9 cellular contexts compared by ENCODE assay signal in the genomic region with DNA sequence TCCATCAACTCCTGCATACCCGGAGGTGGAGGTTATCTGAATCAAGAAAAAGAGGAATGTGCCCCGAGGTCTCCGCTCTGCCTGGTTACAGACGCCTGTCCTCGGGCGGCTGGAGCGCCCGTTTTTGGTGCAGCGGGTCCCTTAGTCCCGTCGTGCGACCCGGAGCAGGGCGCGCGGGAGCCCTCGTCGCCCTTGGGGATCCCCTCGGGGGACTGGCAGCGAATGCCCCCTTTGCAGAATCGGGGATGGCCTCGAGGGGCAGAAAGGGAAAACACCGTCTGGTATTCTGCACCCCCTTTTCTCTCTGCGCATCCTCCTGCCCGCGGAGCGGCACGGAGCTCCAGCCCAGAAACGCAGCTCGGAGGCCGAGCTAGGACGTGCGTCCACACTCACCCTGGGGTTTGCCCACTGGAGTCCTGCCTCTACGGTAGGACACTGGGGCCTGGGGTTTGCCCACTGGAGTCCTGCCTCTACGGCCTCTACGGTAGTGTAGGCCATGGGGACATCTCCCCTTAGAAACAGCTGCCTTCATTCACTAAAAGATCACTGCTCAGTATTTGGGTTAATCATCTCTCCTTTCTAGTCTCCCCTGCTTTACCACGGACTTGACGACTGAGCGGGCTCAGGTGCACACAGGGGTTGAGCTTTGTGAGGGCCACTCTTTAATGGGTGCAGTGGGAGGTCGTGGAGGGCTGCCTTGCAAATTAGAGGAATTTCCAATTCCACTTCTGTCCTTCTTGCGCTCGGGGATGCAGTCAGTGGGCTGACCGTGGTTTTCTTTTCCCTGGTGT. TPM values are rescaled to one million over a fixed set of nuclear protein-coding genes. Genes with fewer than 3 reads are reported as not detected.
DNase-seq lines count a peak whose midpoint lies in the region; ATAC-seq, FAIRE-seq and TF ChIP-seq lines count a peak whose summit lies in the region.
"Had no signal": no experiment of that assay in that cellular context is flagged by ENCODE, and none has a peak within 500 bp of the region (broad histone marks: within the 10 kb centered on the region; RNA-seq: fewer than 3 reads in every experiment).

No MANE protein-coding gene starts in this region.

- H3K9ac ChIP-seq in iPS-20b (ENCODE audit: low read depth, low read length): peak overlapping the region; percentile 98

- H4K20me1 ChIP-seq in GM23338 (replicated peaks; ENCODE audit: insufficient read depth): peaks cover 50% of the 10 kb centered on the region

- H3K4me2 ChIP-seq in GM23338: peak overlapping the region; percentile 89

- 1 to 7% (median 2%) methylated on average over 36 to 42 of the region's 43 CpGs for WGBS in small intestine, 3 donors

- H3K27ac ChIP-seq in GM23338 (ENCODE audit: low read depth) (no peak overlapping the region), iPS-20b (ENCODE audit: low read length) (no peak overlapping the region), small intestine (ENCODE audit: low read depth in 1 of 2, low read length in 1 of 2) (peak overlapping the region in 1 of 2 donors; percentile 3)

- DNase-seq in GM23338 (ENCODE audit: low spot score): peak; percentile 71
- peak; percentile 45 for DNase-seq in astrocyte of the hippocampus (ENCODE audit: low read depth, low spot score)
- no peak for DNase-seq in small intestine
- DNase-seq in T-cell: no peak
- DNase-seq in HUDEP-2 (lab: John Stamatoyannopoulos, UW; ENCODE audit: unreplicated experiment in 76 of 76): no peak

- H3K4me3 ChIP-seq in GM23338 (peak overlapping the region; percentile 97), iPS-20b (ENCODE audit: low read length) (peak overlapping the region; percentile 95), small intestine (ENCODE audit: low read depth in 1 of 2, low read length in 2 of 2) (peak overlapping the region; percentile 55 to 78)

- peaks cover 38% of the 10 kb centered on the region for H3K4me1 ChIP-seq in GM23338 (ENCODE audit: insufficient read depth)
- peaks cover 22% of the 10 kb centered on the region for H3K4me1 ChIP-seq in iPS-20b (ENCODE audit: insufficient read depth, low read length)
- H3K4me1 ChIP-seq in small intestine (ENCODE audit: control insufficient read depth in 2 of 2, insufficient read depth in 1 of 2, low read depth in 1 of 2, low read length in 1 of 2): no peaks in the 10 kb centered on the region

- no peak overlapping the region for H2AFZ ChIP-seq in GM23338

- no peak for FAIRE-seq in small intestine (lab: Jason Lieb, UNC)

- TF ChIP-seq CTCF in GM23338 (conservative IDR thresholded peaks at IDR 0.05; ENCODE audit: low read depth in 2 of 2): no peak

- H3K79me2 ChIP-seq in GM23338 (replicated peaks; ENCODE audit: insufficient read depth): peaks cover 74% of the 10 kb centered on the region

- no peaks in the 10 kb centered on the region; the same call in 1 of the 2 replicates for H3K36me3 ChIP-seq in GM23338 (ENCODE audit: insufficient read depth)
- peaks cover 19% of the 10 kb centered on the region for H3K36me3 ChIP-seq in iPS-20b (ENCODE audit: insufficient read depth, low read depth, low read length)
- no peaks in the 10 kb centered on the region for H3K36me3 ChIP-seq in small intestine (ENCODE audit: control insufficient read depth in 2 of 2, insufficient read depth in 2 of 2, low read length in 2 of 2)

- H3K27me3 ChIP-seq in GM23338 (ENCODE audit: insufficient read depth) (peaks cover 25% of the 10 kb centered on the region), iPS-20b (ENCODE audit: insufficient read depth, low read length) (peaks cover 20% of the 10 kb centered on the region), small intestine (ENCODE audit: control insufficient read depth in 2 of 2, insufficient read depth in 2 of 2, low read length in 2 of 2) (no peaks in the 10 kb centered on the region)

- H3K4me3 Mint-ChIP-seq in GM23338: peak overlapping the region; percentile 99
- peak overlapping the region in 1 of 3 donors; percentile 39 for H3K4me3 Mint-ChIP-seq in T-cell

- ATAC-seq in GM23338: peak; percentile 3
- ATAC-seq in GM21528 (IDR thresholded peaks at IDR 0.05; ENCODE audit: low FRiP score, unreplicated experiment): no peak
- ATAC-seq in T-cell (replicated peaks in 1 of 4): no peak
- ATAC-seq in HG02884 (IDR thresholded peaks at IDR 0.05; ENCODE audit: unreplicated experiment): no peak

- H3K27ac Mint-ChIP-seq in GM23338: peak overlapping the region; percentile 31; the same call in 1 of the 2 replicates
- no peak overlapping the region for H3K27ac Mint-ChIP-seq in T-cell

- peaks cover 6% of the 10 kb centered on the region; the same call in 1 of the 3 replicates for H3K9me3 Mint-ChIP-seq in GM23338
- H3K9me3 Mint-ChIP-seq in T-cell: peaks cover 0 to 2% (median 0%) of the 10 kb centered on the region in 3 donors

- H3K27me3 Mint-ChIP-seq in GM23338 (ENCODE audit: insufficient read depth, low read depth, poor library complexity): peaks cover 39% of the 10 kb centered on the region
- H3K27me3 Mint-ChIP-seq in T-cell: peaks cover 47 to 54% of the 10 kb centered on the region in 2 donors

- peaks cover 10% of the 10 kb centered on the region; the same call in 1 of the 2 replicates for H3F3A ChIP-seq in GM23338 (replicated peaks; ENCODE audit: low read depth)

- CTCF ChIA-PET in T-cell (lab: Charles Lee): no interaction called here

- no peaks in the 10 kb centered on the region for H3K9me2 ChIP-seq in GM23338 (ENCODE audit: insufficient read depth)

- H3K4me1 Mint-ChIP-seq in GM23338: peaks cover 44% of the 10 kb centered on the region
- peaks cover 4 to 13% (median 9%) of the 10 kb centered on the region in 3 donors for H3K4me1 Mint-ChIP-seq in T-cell

- H3K36me3 Mint-ChIP-seq in GM23338 (ENCODE audit: low read depth) (peaks cover 40% of the 10 kb centered on the region), T-cell (no peaks in the 10 kb centered on the region)

- POLR2A ChIA-PET in T-cell (lab: Charles Lee): no interaction called here

- H3K9me3 ChIP-seq in iPS-20b (ENCODE audit: insufficient read depth, low read depth, low read length) (no peaks in the 10 kb centered on the region), small intestine (ENCODE audit: control insufficient read depth, low read depth) (no peaks in the 10 kb centered on the region)

TF ChIP-seq in GM23338, 12 proteins besides CTCF, POLR2A, EP300 and RAD21 (continues in another document):
- TF ChIP-seq ZNF331 (CRISPR knock-in tag; IDR thresholded peaks at IDR 0.05; ENCODE audit: low read depth) (no peak), POLR2AphosphoS5 (IDR thresholded peaks at IDR 0.05; ENCODE audit: low read depth) (no peak), STAT1 (IDR thresholded peaks at IDR 0.05; ENCODE audit: unreplicated experiment) (no peak)
- TF ChIP-seq, protein P1, sequence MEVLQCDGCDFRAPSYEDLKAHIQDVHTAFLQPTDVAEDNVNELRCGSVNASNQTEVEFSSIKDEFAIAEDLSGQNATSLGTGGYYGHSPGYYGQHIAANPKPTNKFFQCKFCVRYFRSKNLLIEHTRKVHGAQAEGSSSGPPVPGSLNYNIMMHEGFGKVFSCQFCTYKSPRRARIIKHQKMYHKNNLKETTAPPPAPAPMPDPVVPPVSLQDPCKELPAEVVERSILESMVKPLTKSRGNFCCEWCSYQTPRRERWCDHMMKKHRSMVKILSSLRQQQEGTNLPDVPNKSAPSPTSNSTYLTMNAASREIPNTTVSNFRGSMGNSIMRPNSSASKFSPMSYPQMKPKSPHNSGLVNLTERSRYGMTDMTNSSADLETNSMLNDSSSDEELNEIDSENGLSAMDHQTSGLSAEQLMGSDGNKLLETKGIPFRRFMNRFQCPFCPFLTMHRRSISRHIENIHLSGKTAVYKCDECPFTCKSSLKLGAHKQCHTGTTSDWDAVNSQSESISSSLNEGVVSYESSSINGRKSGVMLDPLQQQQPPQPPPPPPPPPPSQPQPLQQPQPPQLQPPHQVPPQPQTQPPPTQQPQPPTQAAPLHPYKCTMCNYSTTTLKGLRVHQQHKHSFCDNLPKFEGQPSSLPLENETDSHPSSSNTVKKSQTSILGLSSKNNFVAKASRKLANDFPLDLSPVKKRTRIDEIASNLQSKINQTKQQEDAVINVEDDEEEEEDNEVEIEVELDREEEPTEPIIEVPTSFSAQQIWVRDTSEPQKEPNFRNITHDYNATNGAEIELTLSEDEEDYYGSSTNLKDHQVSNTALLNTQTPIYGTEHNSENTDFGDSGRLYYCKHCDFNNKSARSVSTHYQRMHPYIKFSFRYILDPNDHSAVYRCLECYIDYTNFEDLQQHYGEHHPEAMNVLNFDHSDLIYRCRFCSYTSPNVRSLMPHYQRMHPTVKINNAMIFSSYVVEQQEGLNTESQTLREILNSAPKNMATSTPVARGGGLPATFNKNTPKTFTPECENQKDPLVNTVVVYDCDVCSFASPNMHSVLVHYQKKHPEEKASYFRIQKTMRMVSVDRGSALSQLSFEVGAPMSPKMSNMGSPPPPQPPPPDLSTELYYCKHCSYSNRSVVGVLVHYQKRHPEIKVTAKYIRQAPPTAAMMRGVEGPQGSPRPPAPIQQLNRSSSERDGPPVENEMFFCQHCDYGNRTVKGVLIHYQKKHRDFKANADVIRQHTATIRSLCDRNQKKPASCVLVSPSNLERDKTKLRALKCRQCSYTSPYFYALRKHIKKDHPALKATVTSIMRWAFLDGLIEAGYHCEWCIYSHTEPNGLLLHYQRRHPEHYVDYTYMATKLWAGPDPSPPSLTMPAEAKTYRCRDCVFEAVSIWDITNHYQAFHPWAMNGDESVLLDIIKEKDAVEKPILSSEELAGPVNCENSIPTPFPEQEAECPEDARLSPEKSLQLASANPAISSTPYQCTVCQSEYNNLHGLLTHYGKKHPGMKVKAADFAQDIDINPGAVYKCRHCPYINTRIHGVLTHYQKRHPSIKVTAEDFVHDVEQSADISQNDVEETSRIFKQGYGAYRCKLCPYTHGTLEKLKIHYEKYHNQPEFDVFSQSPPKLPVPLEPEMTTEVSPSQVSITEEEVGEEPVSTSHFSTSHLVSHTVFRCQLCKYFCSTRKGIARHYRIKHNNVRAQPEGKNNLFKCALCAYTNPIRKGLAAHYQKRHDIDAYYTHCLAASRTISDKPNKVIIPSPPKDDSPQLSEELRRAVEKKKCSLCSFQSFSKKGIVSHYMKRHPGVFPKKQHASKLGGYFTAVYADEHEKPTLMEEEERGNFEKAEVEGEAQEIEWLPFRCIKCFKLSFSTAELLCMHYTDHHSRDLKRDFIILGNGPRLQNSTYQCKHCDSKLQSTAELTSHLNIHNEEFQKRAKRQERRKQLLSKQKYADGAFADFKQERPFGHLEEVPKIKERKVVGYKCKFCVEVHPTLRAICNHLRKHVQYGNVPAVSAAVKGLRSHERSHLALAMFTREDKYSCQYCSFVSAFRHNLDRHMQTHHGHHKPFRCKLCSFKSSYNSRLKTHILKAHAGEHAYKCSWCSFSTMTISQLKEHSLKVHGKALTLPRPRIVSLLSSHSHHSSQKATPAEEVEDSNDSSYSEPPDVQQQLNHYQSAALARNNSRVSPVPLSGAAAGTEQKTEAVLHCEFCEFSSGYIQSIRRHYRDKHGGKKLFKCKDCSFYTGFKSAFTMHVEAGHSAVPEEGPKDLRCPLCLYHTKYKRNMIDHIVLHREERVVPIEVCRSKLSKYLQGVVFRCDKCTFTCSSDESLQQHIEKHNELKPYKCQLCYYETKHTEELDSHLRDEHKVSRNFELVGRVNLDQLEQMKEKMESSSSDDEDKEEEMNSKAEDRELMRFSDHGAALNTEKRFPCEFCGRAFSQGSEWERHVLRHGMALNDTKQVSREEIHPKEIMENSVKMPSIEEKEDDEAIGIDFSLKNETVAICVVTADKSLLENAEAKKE (CRISPR knock-in tag; IDR thresholded peaks at IDR 0.05): no peak

RNA-seq across cellular contexts. Expression of a gene that starts 2.4 kb away (rescaled TPM):
- total RNA-seq in GM23338 (2014; rRNA removed; shearing (Covaris generic)): 117 and 131 TPM in 2 replicates
- polyA plus RNA-seq in GM23338 (2016; fragmentation: Nextera tagmentation; extraction: Ambion mirVana): 18.4 and 24.4 TPM in 2 replicates
- polyA plus RNA-seq in small intestine: 1 to 10 TPM in 2 of 3 donors, under 1 TPM in 1; 0.81 to 9.4 (median 1.8) TPM
- total RNA-seq in T-cell: under 1 TPM in 4 of 5 donors, not detected in 1; 0.23 to 0.51 (median 0.31) TPM
- total RNA-seq: activated CD8-positive, alpha-beta memory T cell treated with anti-CD3 and anti-CD28 coated beads for 36 hours had no signal

Comparison
In these comparisons a context has a peak if more than half of its experiments do, and no peak if none do; other contexts are left out.
1. DNase-seq: peak in GM23338 (single experiment) and astrocyte of the hippocampus (single experiment); none in small intestine (single experiment), T-cell (0 of 34) and HUDEP-2 (0 of 76).
2. RNA of a gene that starts 2.4 kb away (total RNA-seq): 117 to 131 TPM in GM23338; 0.23 to 0.51 TPM in T-cell; every median in the first group is over 10 times any median in the second.
3. Peak in every context shown above with its lines, with median percentiles within 50 percentile points of each other: H3K4me3 ChIP-seq.